2 cellular contexts compared by ENCODE assay signal in genomic region chr11:94964934-94965333, GRCh38.
TF ChIP-seq lines count a peak whose summit lies in the region.

No MANE protein-coding gene starts in this region.

TF ChIP-seq in HepG2, 621 proteins besides CTCF, POLR2A, EP300 and RAD21:
- no peak for TF ChIP-seq ZNF142 (CRISPR knock-in tag; IDR thresholded peaks at IDR 0.05)
- TF ChIP-seq ATF7-NPFF (CRISPR knock-in tag; IDR thresholded peaks at IDR 0.05; ENCODE audit: low read depth) = no peak
- no peak for TF ChIP-seq CCDC6 (CRISPR knock-in tag; IDR thresholded peaks at IDR 0.05)
- TF ChIP-seq ARNTL (CRISPR knock-in tag; IDR thresholded peaks at IDR 0.05) = no peak
- TF ChIP-seq MTF2 (CRISPR knock-in tag; IDR thresholded peaks at IDR 0.05; ENCODE audit: borderline replicate concordance) = no peak
- TF ChIP-seq ZNF674 (CRISPR knock-in tag; IDR thresholded peaks at IDR 0.05; ENCODE audit: low read depth) = no peak

TF ChIP-seq in K562, 482 proteins besides CTCF, POLR2A, EP300 and RAD21:
- TF ChIP-seq ZHX1 (conservative IDR thresholded peaks at IDR 0.05; ENCODE audit: low read length) (no peak), NFE2 (IDR thresholded peaks at IDR 0.05; ENCODE audit: low read depth) (no peak), ZBTB9 (CRISPR knock-in tag; IDR thresholded peaks at IDR 0.05) (no peak)
